In the genomic region with DNA sequence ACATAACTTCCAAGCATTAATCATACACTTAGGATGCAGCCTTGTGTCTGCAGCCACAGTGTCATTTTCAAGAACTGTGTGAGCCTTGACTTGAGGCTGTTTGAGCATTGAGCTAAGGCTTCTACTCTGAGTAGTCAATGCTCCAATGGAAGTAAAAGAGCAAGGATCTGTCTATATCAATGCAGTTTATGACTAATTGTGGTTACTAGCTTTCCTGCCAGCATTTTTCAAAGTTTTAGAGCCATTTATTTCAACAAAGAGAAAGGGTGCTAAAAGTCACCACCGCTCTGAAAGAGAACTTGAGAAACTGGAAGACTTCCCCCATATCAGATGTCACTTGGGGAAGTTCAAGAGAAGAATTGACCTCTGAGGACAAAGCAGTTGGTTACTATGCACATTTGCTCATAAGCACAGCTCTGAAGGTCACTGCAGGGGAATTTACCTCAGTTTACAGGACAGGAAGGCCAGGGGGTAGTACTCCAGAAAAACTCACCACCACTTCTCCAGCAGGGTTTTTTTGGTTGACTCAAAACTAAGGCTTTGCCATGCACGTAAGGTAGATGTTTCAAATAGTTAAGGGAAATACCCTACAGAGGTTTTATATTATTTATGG, we compare ENCODE assay signal across 8 cellular contexts. TPM values are rescaled to one million over a fixed set of nuclear protein-coding genes. Genes with fewer than 3 reads are reported as not detected.
DNase-seq lines count a peak whose midpoint lies in the region; ATAC-seq, FAIRE-seq and TF ChIP-seq lines count a peak whose summit lies in the region.

No MANE protein-coding gene starts in this region.

- no peaks in the 10 kb centered on the region for H3K9me3 ChIP-seq in A549

- H3K4me1 ChIP-seq in A549: 0 out of 3 replicates have a peak, but pooled peaks cover 2% of the 10 kb centered on the region

- TF ChIP-seq POLR2A in A549 (IDR thresholded peaks at IDR 0.05; ENCODE audit: low read length): no peak

- POLR2A ChIA-PET in A549 (lab: Yijun Ruan, JAX): no interaction called here

- no peak for TF ChIP-seq RAD21 in A549 (conservative IDR thresholded peaks at IDR 0.05 in 1 of 2, IDR thresholded peaks at IDR 0.05 in 1 of 2)

- CTCF ChIA-PET in A549 (lab: Yijun Ruan, JAX): interaction anchor here (1.2 to 2.0 kb wide), 4 partner anchors 29 to 77 kb away, joined by 3 to 6 read pairs (median 6); no protein-coding TSS in a partner anchor

- no peak overlapping the region for H3K4me2 ChIP-seq in A549

- peak; percentile 59 to 71; a peak in 5 of 6 replicates for ATAC-seq in A549
- peak; percentile 48 for ATAC-seq in GM18868 (IDR thresholded peaks at IDR 0.05; ENCODE audit: unreplicated experiment)
- ATAC-seq in HG03066 (IDR thresholded peaks at IDR 0.05; ENCODE audit: low read depth, unreplicated experiment): peak; percentile 48
- peak; percentile 96 for ATAC-seq in SK-N-SH treated with all-trans-retinoic acid at 6 μM for 48 hours

- DNase-seq in A549 (ENCODE audit: low read depth in 1 of 2, low spot score in 1 of 2) (peak in 1 of 2 experiments; percentile 7), kidney tubule cell (ENCODE audit: low spot score) (peak; percentile 74), GM19239 (ENCODE audit: insufficient read length, low spot score) (no peak), midbrain (lab: John Stamatoyannopoulos, UW) (no peak)
- DNase-seq in stimulated activated CD4-positive, alpha-beta T cell treated with anti-CD3 and anti-CD28 coated beads, Interleukin-2, amount 100 ng/mL, for 48 hours: no peak

- FAIRE-seq in A549 (lab: Jason Lieb, UNC) (no peak), GM19239 (lab: Jason Lieb, UNC) (no peak)

- TF ChIP-seq CTCF in A549 (IDR thresholded peaks at IDR 0.05): no peak

- 85% methylated on average over 2 of the region's 2 CpGs for WGBS in A549 (ENCODE audit: missing lambda C conversion rate)

- peak overlapping the region in 1 of 2 experiments; percentile 63; a peak in 2 of 6 replicates for H3K27ac ChIP-seq in A549

- no peak overlapping the region for H3K4me3 ChIP-seq in A549

- TF ChIP-seq EP300 in A549 (IDR thresholded peaks at IDR 0.05): no peak

TF ChIP-seq in A549, 52 proteins besides CTCF, POLR2A, EP300 and RAD21:
- TF ChIP-seq RFX5 (IDR thresholded peaks at IDR 0.05): no peak
- TF ChIP-seq ZNF302 (CRISPR knock-in tag; IDR thresholded peaks at IDR 0.05): no peak

TF ChIP-seq in SK-N-SH treated with all-trans-retinoic acid at 6 μM for 48 hours, 23 proteins besides CTCF, POLR2A, EP300 and RAD21 (continues in another document):
- TF ChIP-seq ZNF70 (CRISPR knock-in tag; IDR thresholded peaks at IDR 0.05) (no peak), TOX (CRISPR knock-in tag; IDR thresholded peaks at IDR 0.05; ENCODE audit: borderline replicate concordance) (peak; percentile 81; the same call in 1 of the 2 replicates), SNAI2 (CRISPR knock-in tag; IDR thresholded peaks at IDR 0.05) (no peak), ZFP30 (CRISPR knock-in tag; IDR thresholded peaks at IDR 0.05) (no peak), OSR1 (CRISPR knock-in tag; IDR thresholded peaks at IDR 0.05) (0 out of 2 replicates have a peak, but pooled peaks have one; percentile 49), ZNF565 (CRISPR knock-in tag; conservative IDR thresholded peaks at IDR 0.05; ENCODE audit: low read depth) (no peak), ZC3H10 (CRISPR knock-in tag; IDR thresholded peaks at IDR 0.05) (peak; percentile 72; the same call in 1 of the 2 replicates), TCF4 (CRISPR knock-in tag; IDR thresholded peaks at IDR 0.05; ENCODE audit: borderline replicate concordance) (no peak), GLIS3 (CRISPR knock-in tag; IDR thresholded peaks at IDR 0.05) (no peak), PPARA (CRISPR knock-in tag; IDR thresholded peaks at IDR 0.05; ENCODE audit: borderline replicate concordance) (no peak), ZFP3 (CRISPR knock-in tag; IDR thresholded peaks at IDR 0.05) (no peak), BACH2 (CRISPR knock-in tag; IDR thresholded peaks at IDR 0.05; ENCODE audit: borderline replicate concordance) (no peak)
- TF ChIP-seq, protein P1, sequence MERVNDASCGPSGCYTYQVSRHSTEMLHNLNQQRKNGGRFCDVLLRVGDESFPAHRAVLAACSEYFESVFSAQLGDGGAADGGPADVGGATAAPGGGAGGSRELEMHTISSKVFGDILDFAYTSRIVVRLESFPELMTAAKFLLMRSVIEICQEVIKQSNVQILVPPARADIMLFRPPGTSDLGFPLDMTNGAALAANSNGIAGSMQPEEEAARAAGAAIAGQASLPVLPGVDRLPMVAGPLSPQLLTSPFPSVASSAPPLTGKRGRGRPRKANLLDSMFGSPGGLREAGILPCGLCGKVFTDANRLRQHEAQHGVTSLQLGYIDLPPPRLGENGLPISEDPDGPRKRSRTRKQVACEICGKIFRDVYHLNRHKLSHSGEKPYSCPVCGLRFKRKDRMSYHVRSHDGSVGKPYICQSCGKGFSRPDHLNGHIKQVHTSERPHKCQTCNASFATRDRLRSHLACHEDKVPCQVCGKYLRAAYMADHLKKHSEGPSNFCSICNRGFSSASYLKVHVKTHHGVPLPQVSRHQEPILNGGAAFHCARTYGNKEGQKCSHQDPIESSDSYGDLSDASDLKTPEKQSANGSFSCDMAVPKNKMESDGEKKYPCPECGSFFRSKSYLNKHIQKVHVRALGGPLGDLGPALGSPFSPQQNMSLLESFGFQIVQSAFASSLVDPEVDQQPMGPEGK (CRISPR knock-in tag; IDR thresholded peaks at IDR 0.05; ENCODE audit: borderline replicate concordance): no peak
- TF ChIP-seq, protein P2, sequence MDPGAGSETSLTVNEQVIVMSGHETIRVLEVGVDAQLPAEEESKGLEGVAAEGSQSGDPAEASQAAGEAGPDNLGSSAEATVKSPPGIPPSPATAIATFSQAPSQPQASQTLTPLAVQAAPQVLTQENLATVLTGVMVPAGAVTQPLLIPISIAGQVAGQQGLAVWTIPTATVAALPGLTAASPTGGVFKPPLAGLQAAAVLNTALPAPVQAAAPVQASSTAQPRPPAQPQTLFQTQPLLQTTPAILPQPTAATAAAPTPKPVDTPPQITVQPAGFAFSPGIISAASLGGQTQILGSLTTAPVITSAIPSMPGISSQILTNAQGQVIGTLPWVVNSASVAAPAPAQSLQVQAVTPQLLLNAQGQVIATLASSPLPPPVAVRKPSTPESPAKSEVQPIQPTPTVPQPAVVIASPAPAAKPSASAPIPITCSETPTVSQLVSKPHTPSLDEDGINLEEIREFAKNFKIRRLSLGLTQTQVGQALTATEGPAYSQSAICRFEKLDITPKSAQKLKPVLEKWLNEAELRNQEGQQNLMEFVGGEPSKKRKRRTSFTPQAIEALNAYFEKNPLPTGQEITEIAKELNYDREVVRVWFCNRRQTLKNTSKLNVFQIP (CRISPR knock-in tag; IDR thresholded peaks at IDR 0.05; ENCODE audit: borderline replicate concordance, low read depth): peak; percentile 64; the same call in 1 of the 2 replicates
- TF ChIP-seq, protein P3, sequence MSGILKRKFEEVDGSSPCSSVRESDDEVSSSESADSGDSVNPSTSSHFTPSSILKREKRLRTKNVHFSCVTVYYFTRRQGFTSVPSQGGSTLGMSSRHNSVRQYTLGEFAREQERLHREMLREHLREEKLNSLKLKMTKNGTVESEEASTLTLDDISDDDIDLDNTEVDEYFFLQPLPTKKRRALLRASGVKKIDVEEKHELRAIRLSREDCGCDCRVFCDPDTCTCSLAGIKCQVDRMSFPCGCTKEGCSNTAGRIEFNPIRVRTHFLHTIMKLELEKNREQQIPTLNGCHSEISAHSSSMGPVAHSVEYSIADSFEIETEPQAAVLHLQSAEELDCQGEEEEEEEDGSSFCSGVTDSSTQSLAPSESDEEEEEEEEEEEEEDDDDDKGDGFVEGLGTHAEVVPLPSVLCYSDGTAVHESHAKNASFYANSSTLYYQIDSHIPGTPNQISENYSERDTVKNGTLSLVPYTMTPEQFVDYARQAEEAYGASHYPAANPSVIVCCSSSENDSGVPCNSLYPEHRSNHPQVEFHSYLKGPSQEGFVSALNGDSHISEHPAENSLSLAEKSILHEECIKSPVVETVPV (CRISPR knock-in tag; IDR thresholded peaks at IDR 0.05): no peak
- TF ChIP-seq, protein P4, sequence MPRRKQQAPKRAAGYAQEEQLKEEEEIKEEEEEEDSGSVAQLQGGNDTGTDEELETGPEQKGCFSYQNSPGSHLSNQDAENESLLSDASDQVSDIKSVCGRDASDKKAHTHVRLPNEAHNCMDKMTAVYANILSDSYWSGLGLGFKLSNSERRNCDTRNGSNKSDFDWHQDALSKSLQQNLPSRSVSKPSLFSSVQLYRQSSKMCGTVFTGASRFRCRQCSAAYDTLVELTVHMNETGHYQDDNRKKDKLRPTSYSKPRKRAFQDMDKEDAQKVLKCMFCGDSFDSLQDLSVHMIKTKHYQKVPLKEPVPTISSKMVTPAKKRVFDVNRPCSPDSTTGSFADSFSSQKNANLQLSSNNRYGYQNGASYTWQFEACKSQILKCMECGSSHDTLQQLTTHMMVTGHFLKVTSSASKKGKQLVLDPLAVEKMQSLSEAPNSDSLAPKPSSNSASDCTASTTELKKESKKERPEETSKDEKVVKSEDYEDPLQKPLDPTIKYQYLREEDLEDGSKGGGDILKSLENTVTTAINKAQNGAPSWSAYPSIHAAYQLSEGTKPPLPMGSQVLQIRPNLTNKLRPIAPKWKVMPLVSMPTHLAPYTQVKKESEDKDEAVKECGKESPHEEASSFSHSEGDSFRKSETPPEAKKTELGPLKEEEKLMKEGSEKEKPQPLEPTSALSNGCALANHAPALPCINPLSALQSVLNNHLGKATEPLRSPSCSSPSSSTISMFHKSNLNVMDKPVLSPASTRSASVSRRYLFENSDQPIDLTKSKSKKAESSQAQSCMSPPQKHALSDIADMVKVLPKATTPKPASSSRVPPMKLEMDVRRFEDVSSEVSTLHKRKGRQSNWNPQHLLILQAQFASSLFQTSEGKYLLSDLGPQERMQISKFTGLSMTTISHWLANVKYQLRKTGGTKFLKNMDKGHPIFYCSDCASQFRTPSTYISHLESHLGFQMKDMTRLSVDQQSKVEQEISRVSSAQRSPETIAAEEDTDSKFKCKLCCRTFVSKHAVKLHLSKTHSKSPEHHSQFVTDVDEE (CRISPR knock-in tag; IDR thresholded peaks at IDR 0.05): no peak

RNA-seq across cellular contexts. Expression of a gene that starts 24.5 kb away (rescaled TPM):
- polyA plus RNA-seq in A549 (2011; rRNA removed): not detected in 2 replicates
- not detected in 2 replicates for polyA plus RNA-seq in A549 (2012; cell fraction: cytosol; rRNA removed)
- not detected in 2 replicates for polyA plus RNA-seq in A549 (2012; cell fraction: nucleus; rRNA removed)
- polyA plus RNA-seq in A549 (2017; fragmentation: RNase III; extraction: RNeasy Plus Mini Kit Qiagen cat#74134 plus additional on column Dnase treatment): not detected in 3 replicates
- polyA minus RNA-seq in A549 (2011; rRNA and poly(A)+ RNA removed): not detected in 2 replicates
